8 cellular contexts compared by ENCODE assay signal in genomic region chr11:62645934-62646824, GRCh38.
DNase-seq lines count a peak whose midpoint lies in the region; ATAC-seq lines count a peak whose summit lies in the region.

GANAB (minus strand) TSS chr11:62646613; CDS start chr11:62646599, 14 bp downstream.

- peak; percentile 69 for ATAC-seq in HG03457 (IDR thresholded peaks at IDR 0.05; ENCODE audit: unreplicated experiment)

- H3K27ac ChIP-seq in cingulate gyrus (ENCODE audit: low read depth, low read length), result peak within 1 kb of the TSS; percentile 65

- peak; percentile 96 to 98 for DNase-seq in AML-193 (lab: John Stamatoyannopoulos, UW)
- peak; percentile 99 for DNase-seq in GM19238 (ENCODE audit: insufficient read length, low spot score)
- peak; percentile 88 for DNase-seq in NCI-H524 treated with DMSO at 0.1 percent for 48 hours (lab: John Stamatoyannopoulos, UW)
- peak; percentile 99 to 100 for DNase-seq in activated CD4-positive, alpha-beta T cell treated with anti-CD3 and anti-CD28 coated beads for 4 hours
- DNase-seq in kidney tubule cell (ENCODE audit: low spot score), result peak; percentile 97
- DNase-seq in stimulated activated CD4-positive, alpha-beta T cell treated with anti-CD3 and anti-CD28 coated beads, Interleukin-1b, Interleukin-23, amount 100 ng/mL, for 24 hours (ENCODE audit: low read depth in 4 of 4, low spot score in 1 of 4), result peak; percentile 99 to 100 (median 99)

Comparison
In these comparisons a context has a peak if more than half of its experiments do, and no peak if none do; other contexts are left out.
1. Peak in every context shown above with its lines: DNase-seq, ATAC-seq and H3K27ac ChIP-seq.